In the genomic region with DNA sequence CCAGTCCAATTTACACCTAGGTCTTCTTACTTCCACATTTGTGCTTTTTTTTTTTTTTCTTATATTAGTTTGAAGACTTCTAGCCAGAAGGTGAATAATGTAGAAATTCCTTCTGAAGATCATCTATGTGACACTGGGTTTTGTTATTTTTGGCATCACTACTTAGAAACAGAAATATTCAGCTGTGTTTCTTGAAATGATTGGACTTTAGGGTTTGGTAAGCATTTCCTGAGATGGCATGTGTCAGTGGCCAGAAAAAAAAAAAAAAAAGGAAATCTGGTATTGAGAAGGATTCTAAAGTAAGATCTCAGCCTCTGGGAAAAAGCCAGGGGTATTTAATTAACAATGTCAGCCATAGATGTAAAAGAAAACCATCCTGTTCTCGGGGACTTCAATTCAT, we compare ENCODE assay signal across 15 cellular contexts. TPM values are rescaled to one million over a fixed set of nuclear protein-coding genes. Genes with fewer than 3 reads are reported as not detected.
DNase-seq lines count a peak whose midpoint lies in the region; ATAC-seq, FAIRE-seq and TF ChIP-seq lines count a peak whose summit lies in the region.
"Had no signal": no experiment of that assay in that cellular context is flagged by ENCODE, and none has a peak within 500 bp of the region (broad histone marks: within the 10 kb centered on the region; RNA-seq: fewer than 3 reads in every experiment).

No MANE protein-coding gene starts in this region.

- H3K4me1 Mint-ChIP-seq in T-helper 17 cell, result peaks cover 27% of the 10 kb centered on the region
- peaks cover 18 to 33% of the 10 kb centered on the region in 2 donors for H3K4me1 Mint-ChIP-seq in stimulated activated naive B cell treated with anti-CD40 and anti-IgM and Interleukin-4, amounts not matched to agents 10 μg/mL and 1 μg/mL and 100 μg/mL, for 72 hours
- H3K4me1 Mint-ChIP-seq in Caco-2 (ENCODE audit: low read depth, unreplicated experiment), result no peaks in the 10 kb centered on the region

- H3K4me3 ChIP-seq in endothelial cell of umbilical vein (replicated peaks in 1 of 3; ENCODE audit: insufficient read depth in 1 of 3, low read depth in 1 of 3, low read length in 3 of 3) (no peak overlapping the region), Caco-2 (ENCODE audit: low read depth, low read length) (no peak overlapping the region)
- H3K4me3 ChIP-seq: thyroid gland had no signal

- no peak overlapping the region for H3K27ac ChIP-seq in endothelial cell of umbilical vein (ENCODE audit: insufficient read depth, low read depth, low read length)
- H3K27ac ChIP-seq: brain microvascular endothelial cell, thyroid gland had no signal

- no peak overlapping the region for H3K9ac ChIP-seq in endothelial cell of umbilical vein (replicated peaks; ENCODE audit: extremely low read depth, insufficient read depth, low read length)

- H2AFZ ChIP-seq in endothelial cell of umbilical vein (ENCODE audit: low read depth, low read length), result no peak overlapping the region

- H4K20me1 ChIP-seq in endothelial cell of umbilical vein (replicated peaks; ENCODE audit: control insufficient read depth, extremely low read depth, insufficient read depth, low read length), result no peaks in the 10 kb centered on the region

- dilution Hi-C loops in endothelial cell of umbilical vein (cut with MboI; ENCODE audit: extremely low pct_ligation_motif_present, low sequenced_read_pairs), result no loop called here

- H3K9me3 ChIP-seq in T-helper 17 cell (ENCODE audit: control insufficient read depth, low read length, poor library complexity, severe bottlenecking), result no peaks in the 10 kb centered on the region
- no peaks in the 10 kb centered on the region for H3K9me3 ChIP-seq in endothelial cell of umbilical vein (replicated peaks; ENCODE audit: control insufficient read depth, insufficient read depth, low read length)
- no peaks in the 10 kb centered on the region for H3K9me3 ChIP-seq in Caco-2
- H3K9me3 ChIP-seq: thyroid gland had no signal

- FAIRE-seq in endothelial cell of umbilical vein (lab: Jason Lieb, UNC), result peak; percentile 24

- no peaks in the 10 kb centered on the region for H3K36me3 ChIP-seq in endothelial cell of umbilical vein (ENCODE audit: control insufficient read depth in 2 of 2, extremely low read depth in 1 of 2, insufficient read depth in 2 of 2, low read length in 2 of 2)
- H3K36me3 ChIP-seq in Caco-2 (ENCODE audit: control insufficient read depth, insufficient read depth, low read length), result no peaks in the 10 kb centered on the region
- H3K36me3 ChIP-seq: brain microvascular endothelial cell, thyroid gland had no signal

- BruUV-seq in endothelial cell of umbilical vein (replicated peaks; lab: Mats Ljungman, UMichigan) (no TSS peak), Caco-2 (replicated peaks; lab: Mats Ljungman, UMichigan) (no TSS peak)

- TF ChIP-seq POLR2A in endothelial cell of umbilical vein (IDR thresholded peaks at IDR 0.05; ENCODE audit: low read depth, low read length), result no peak

- H3K9me3 Mint-ChIP-seq in activated naive CD4-positive, alpha-beta T cell treated with anti-CD3 and anti-CD28 coated beads, Interleukin-2, amount 50 U/mL, for 72 hours, result no peaks in the 10 kb centered on the region
- H3K9me3 Mint-ChIP-seq in stimulated activated naive B cell treated with anti-CD40 and anti-IgM and Interleukin-4, amounts not matched to agents 10 μg/mL and 1 μg/mL and 100 μg/mL, for 72 hours, result no peaks in the 10 kb centered on the region
- no peaks in the 10 kb centered on the region for H3K9me3 Mint-ChIP-seq in Caco-2 (ENCODE audit: unreplicated experiment)
- H3K9me3 Mint-ChIP-seq: H9; naive thymus-derived CD8-positive, alpha-beta T cell had no signal

- no peak overlapping the region for H3K4me2 ChIP-seq in endothelial cell of umbilical vein (ENCODE audit: insufficient read depth, low read length)

- peaks cover 15 to 52% of the 10 kb centered on the region in 2 donors for H3K36me3 Mint-ChIP-seq in activated naive CD4-positive, alpha-beta T cell treated with anti-CD3 and anti-CD28 coated beads, Interleukin-2, amount 50 U/mL, for 72 hours
- H3K36me3 Mint-ChIP-seq in T-helper 17 cell (ENCODE audit: low read depth) (peaks cover 4% of the 10 kb centered on the region), Caco-2 (ENCODE audit: insufficient read depth, unreplicated experiment) (peaks cover 5% of the 10 kb centered on the region)
- H3K36me3 Mint-ChIP-seq in stimulated activated naive B cell treated with anti-CD40 and anti-IgM and Interleukin-4, amounts not matched to agents 10 μg/mL and 1 μg/mL and 100 μg/mL, for 72 hours, result peaks cover 45 to 52% of the 10 kb centered on the region in 2 donors

- DNase-seq in activated naive CD4-positive, alpha-beta T cell treated with anti-CD3 and anti-CD28 coated beads, Interleukin-2, amount 50 U/mL, for 72 hours (ENCODE audit: low spot score in 2 of 2), result no peak
- no peak for DNase-seq in activated naive CD4-positive, alpha-beta T cell treated with anti-CD3 and anti-CD28 coated beads, Interleukin-2, amount 50 U/mL, for 16 hours
- no peak for DNase-seq in T-helper 17 cell
- peak; percentile 48 for DNase-seq in endothelial cell of umbilical vein (ENCODE audit: low read depth, low spot score)
- no peak for DNase-seq in stimulated activated naive B cell treated with anti-CD40 and anti-IgM and Interleukin-4, amounts not matched to agents 10 μg/mL and 1 μg/mL and 100 μg/mL, for 72 hours
- DNase-seq in Caco-2, result no peak
- no peak for DNase-seq in NCI-H1105 (lab: John Stamatoyannopoulos, UW)
- DNase-seq: brain microvascular endothelial cell; DMS 273 treated with DMSO at 0.1 percent for 48 hours; H9; naive thymus-derived CD8-positive, alpha-beta T cell; NCI-H748 treated with DMSO at 0.1 percent for 48 hours; stimulated activated CD4-positive, alpha-beta T cell treated with anti-CD3 and anti-CD28 coated beads, Interleukin-1b, Interleukin-23, amount 100 ng/mL, for 48 hours; thyroid gland had no signal

- H3K27ac Mint-ChIP-seq in activated naive CD4-positive, alpha-beta T cell treated with anti-CD3 and anti-CD28 coated beads, Interleukin-2, amount 50 U/mL, for 72 hours, result peak overlapping the region; percentile 60 to 67
- H3K27ac Mint-ChIP-seq in T-helper 17 cell (peak overlapping the region; percentile 9), Caco-2 (ENCODE audit: unreplicated experiment) (no peak overlapping the region)
- H3K27ac Mint-ChIP-seq in stimulated activated naive B cell treated with anti-CD40 and anti-IgM and Interleukin-4, amounts not matched to agents 10 μg/mL and 1 μg/mL and 100 μg/mL, for 72 hours, result peak overlapping the region; percentile 39

- no peaks in the 10 kb centered on the region for H3K9me1 ChIP-seq in endothelial cell of umbilical vein (replicated peaks; ENCODE audit: control insufficient read depth, extremely low read depth, insufficient read depth, low read length)

- intact Hi-C loops in endothelial cell of umbilical vein (cut with micrococcal nuclease) (no loop called here), Caco-2 (cut with micrococcal nuclease; ENCODE audit: unreplicated experiment) (no loop called here)

- ATAC-seq in activated naive CD4-positive, alpha-beta T cell treated with anti-CD3 and anti-CD28 coated beads, Interleukin-2, amount 50 U/mL, for 72 hours, result peak; percentile 43 to 75
- ATAC-seq in T-helper 17 cell, result no peak
- ATAC-seq in stimulated activated naive B cell treated with anti-CD40 and anti-IgM and Interleukin-4, amounts not matched to agents 10 μg/mL and 1 μg/mL and 100 μg/mL, for 72 hours (replicated peaks), result peak; percentile 34 to 61
- no peak for ATAC-seq in HG02938 (IDR thresholded peaks at IDR 0.05; ENCODE audit: unreplicated experiment)
- ATAC-seq: naive thymus-derived CD8-positive, alpha-beta T cell had no signal

- no peak for TF ChIP-seq CTCF in endothelial cell of umbilical vein (IDR thresholded peaks at IDR 0.05; ENCODE audit: extremely low read depth in 1 of 2, insufficient read depth in 1 of 2, low read depth in 1 of 2, low read length in 2 of 2)
- no peak for TF ChIP-seq CTCF in Caco-2 (IDR thresholded peaks at IDR 0.05; ENCODE audit: insufficient read depth in 1 of 2, low read depth in 1 of 2, low read length in 1 of 2, severe bottlenecking in 1 of 2, unreplicated experiment in 1 of 2)

- no peaks in the 10 kb centered on the region for H3K79me2 ChIP-seq in endothelial cell of umbilical vein (ENCODE audit: control insufficient read depth, insufficient read depth, low read length)

- CTCF ChIA-PET in endothelial cell of umbilical vein (lab: Charles Lee) (interaction anchor here (0.7 to 3.2 kb wide), 12 partner anchors 8 to 592 kb away, joined by 3 to 10 read pairs (median 3); no protein-coding TSS in a partner anchor), Caco-2 (lab: Charles Lee) (no interaction called here)

- H3K27me3 Mint-ChIP-seq in T-helper 17 cell, result no peaks in the 10 kb centered on the region
- H3K27me3 Mint-ChIP-seq in stimulated activated naive B cell treated with anti-CD40 and anti-IgM and Interleukin-4, amounts not matched to agents 10 μg/mL and 1 μg/mL and 100 μg/mL, for 72 hours, result no peaks in the 10 kb centered on the region
- H3K27me3 Mint-ChIP-seq in Caco-2 (ENCODE audit: insufficient read depth, unreplicated experiment), result no peaks in the 10 kb centered on the region
- H3K27me3 Mint-ChIP-seq: naive thymus-derived CD8-positive, alpha-beta T cell had no signal

- peaks cover 8% of the 10 kb centered on the region for H3K4me1 ChIP-seq in endothelial cell of umbilical vein (ENCODE audit: control insufficient read depth, extremely low read depth, insufficient read depth, low read length)
- no peaks in the 10 kb centered on the region for H3K4me1 ChIP-seq in Caco-2

- POLR2A ChIA-PET in endothelial cell of umbilical vein (lab: Charles Lee) (interaction anchor here (0.7 kb wide), 2 partner anchors 13 to 394 kb away, joined by 6 to 7 read pairs; no protein-coding TSS in a partner anchor), Caco-2 (lab: Charles Lee) (no interaction called here)

- H3K4me3 Mint-ChIP-seq in T-helper 17 cell (no peak overlapping the region), Caco-2 (ENCODE audit: unreplicated experiment) (no peak overlapping the region)
- no peak overlapping the region for H3K4me3 Mint-ChIP-seq in stimulated activated naive B cell treated with anti-CD40 and anti-IgM and Interleukin-4, amounts not matched to agents 10 μg/mL and 1 μg/mL and 100 μg/mL, for 72 hours
- H3K4me3 Mint-ChIP-seq: H9; naive thymus-derived CD8-positive, alpha-beta T cell had no signal

- no peaks in the 10 kb centered on the region for H3K27me3 ChIP-seq in endothelial cell of umbilical vein (ENCODE audit: control insufficient read depth in 2 of 2, insufficient read depth in 2 of 2, low read length in 2 of 2)
- H3K27me3 ChIP-seq in Caco-2 (replicated peaks; ENCODE audit: control insufficient read depth, insufficient read depth, low read length), result no peaks in the 10 kb centered on the region
- H3K27me3 ChIP-seq: brain microvascular endothelial cell, thyroid gland had no signal

RNA-seq across cellular contexts. Expression of a gene that starts 43.4 kb away (rescaled TPM):
- total RNA-seq in activated naive CD4-positive, alpha-beta T cell treated with anti-CD3 and anti-CD28 coated beads, Interleukin-2, amount 50 U/mL, for 72 hours, result 10 to 100 TPM; 27.0 to 31.7 TPM
- 10 to 100 TPM; 46.0 to 52.4 TPM for total RNA-seq in T-helper 17 cell
- total RNA-seq in endothelial cell of umbilical vein, result 40.6 and 51.5 TPM in 2 replicates
- polyA plus RNA-seq in endothelial cell of umbilical vein, result 30.7 and 33.6 TPM in 2 replicates
- polyA plus RNA-seq in endothelial cell of umbilical vein (2011; cell fraction: cytosol; rRNA removed), result 32.7 and 35.8 TPM in 2 replicates
- polyA plus RNA-seq in endothelial cell of umbilical vein (2011; cell fraction: nucleus; rRNA removed), result 35.7 and 39.2 TPM in 2 replicates
- 23.4 and 35.1 TPM in 2 replicates for polyA plus RNA-seq in endothelial cell of umbilical vein (2012)
- 68.3 and 69.0 TPM in 2 replicates for polyA minus RNA-seq in endothelial cell of umbilical vein
- polyA minus RNA-seq in endothelial cell of umbilical vein (2011; cell fraction: cytosol; rRNA and poly(A)+ RNA removed), result 2.2 TPM
- 52.4 and 74.1 TPM in 2 replicates for polyA minus RNA-seq in endothelial cell of umbilical vein (2011; cell fraction: nucleus; rRNA and poly(A)+ RNA removed)
- 0.07 and 0.11 TPM in 2 replicates for total RNA-seq in Caco-2 (2022)

Comparison
In these comparisons a context has a peak if more than half of its experiments do, and no peak if none do; other contexts are left out.
1. ATAC-seq: peak in activated naive CD4-positive, alpha-beta T cell treated with anti-CD3 and anti-CD28 coated beads, Interleukin-2, amount 50 U/mL, for 72 hours (2 of 2) and stimulated activated naive B cell treated with anti-CD40 and anti-IgM and Interleukin-4, amounts not matched to agents 10 μg/mL and 1 μg/mL and 100 μg/mL, for 72 hours (2 of 2); none in T-helper 17 cell (single experiment) and HG02938 (single experiment).
2. RNA of a gene that starts 43.4 kb away (total RNA-seq): 46.0 to 52.4 TPM in T-helper 17 cell, 40.6 to 51.5 TPM in endothelial cell of umbilical vein and 27.0 to 31.7 TPM in activated naive CD4-positive, alpha-beta T cell treated with anti-CD3 and anti-CD28 coated beads, Interleukin-2, amount 50 U/mL, for 72 hours; 0.07 to 0.11 TPM in Caco-2; every median in the first group is over 10 times any median in the second.